In the genomic region with DNA sequence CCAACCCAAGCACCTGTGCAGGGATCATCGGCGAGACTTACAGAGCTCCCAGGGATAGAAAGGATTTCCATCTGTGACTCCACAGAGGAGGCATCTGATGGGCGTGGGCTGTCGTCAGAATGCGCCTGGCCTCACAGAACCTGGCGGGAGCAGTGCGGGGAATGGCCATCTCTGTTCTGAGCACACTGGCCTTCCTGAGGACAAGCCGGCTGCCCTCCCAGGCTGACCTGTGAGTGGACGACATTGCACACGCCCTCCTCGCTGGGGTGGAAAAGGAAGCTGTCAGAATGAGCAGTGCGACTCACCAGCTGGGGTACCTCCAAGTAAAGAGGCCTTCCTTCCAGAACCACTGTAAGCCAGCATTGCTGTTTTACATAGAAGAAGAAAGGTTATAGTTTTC, we compare ENCODE assay signal across 15 cellular contexts.
"Had no signal": no experiment of that assay in that cellular context is flagged by ENCODE, and none has a peak within 500 bp of the region (broad histone marks: within the 10 kb centered on the region; RNA-seq: fewer than 3 reads in every experiment).

No MANE protein-coding gene starts in this region.

- H3K27me3 ChIP-seq: adrenal gland, body of pancreas, foreskin keratinocyte, left lung, neutrophil, tibial artery, vagina had no signal

- H3K36me3 ChIP-seq: adrenal gland, left lung, neutrophil, tibial artery, vagina had no signal

- H3K4me3 ChIP-seq: adrenal gland, body of pancreas, left lung, mucosa of descending colon, tibial artery, vagina had no signal

- DNase-seq: activated CD4-positive, alpha-beta T cell treated with anti-CD3 and anti-CD28 coated beads, Interleukin-2, amount 10 ng/mL, durations not matched to agents 7 days and 5 days; activated CD8-positive, alpha-beta memory T cell treated with anti-CD3 and anti-CD28 coated beads for 24 hours; activated naive CD4-positive, alpha-beta T cell treated with anti-CD3 and anti-CD28 coated beads, Interleukin-2, amount 10 ng/mL, durations not matched to agents 7 days and 5 days; adrenal gland; body of pancreas; erythroblast; foreskin keratinocyte; left lung; mucosa of descending colon; naive thymus-derived CD8-positive, alpha-beta T cell; small intestine; tibial artery had no signal

- ATAC-seq: body of pancreas; foreskin keratinocyte; left lung; mucosa of descending colon; naive thymus-derived CD8-positive, alpha-beta T cell; WTC11 had no signal

- H3K4me1 ChIP-seq: adrenal gland, foreskin keratinocyte, left lung, tibial artery, vagina had no signal

- H3K27ac ChIP-seq: adrenal gland, foreskin keratinocyte, left lung, neutrophil, tibial artery, vagina had no signal

- H3K9me3 ChIP-seq: adrenal gland, body of pancreas, left lung, mucosa of descending colon, neutrophil, tibial artery, vagina had no signal
